In genomic region chr11:8329336-8329735, GRCh38 we compare ENCODE assay signal across 2 cellular contexts.
TF ChIP-seq lines count a peak whose summit lies in the region.

No MANE protein-coding gene starts in this region.

TF ChIP-seq in H1, 55 proteins besides CTCF, POLR2A, EP300 and RAD21 (continued from another document):
- TF ChIP-seq CHD7 (IDR thresholded peaks at IDR 0.05; ENCODE audit: insufficient replicate concordance, low read length) (no peak), HDAC2 (IDR thresholded peaks at IDR 0.05; ENCODE audit: borderline replicate concordance in 1 of 2, low read depth in 2 of 2, low read length in 2 of 2) (no peak), NRF1 (IDR thresholded peaks at IDR 0.05; ENCODE audit: low read depth, low read length) (no peak), RFX5 (IDR thresholded peaks at IDR 0.05; ENCODE audit: borderline replicate concordance, low read depth, low read length) (no peak), CTBP2 (IDR thresholded peaks at IDR 0.05; ENCODE audit: borderline replicate concordance, insufficient read depth, insufficient read length, low read length) (no peak)

TF ChIP-seq in WTC11, 78 proteins besides CTCF, POLR2A, EP300 and RAD21 (continued from another document):
- TF ChIP-seq ZNF512 (CRISPR knock-in tag; IDR thresholded peaks at IDR 0.05; ENCODE audit: borderline replicate concordance) = no peak
